ENCODE assay signal across 7 cellular contexts in genomic region chr18:21112543-21113105, GRCh38. TPM values are rescaled to one million over a fixed set of nuclear protein-coding genes. Genes with fewer than 3 reads are reported as not detected.
DNase-seq lines count a peak whose midpoint lies in the region; ATAC-seq and TF ChIP-seq lines count a peak whose summit lies in the region.

No MANE protein-coding gene starts in this region.

- TF ChIP-seq POLR2A in stomach (IDR thresholded peaks at IDR 0.05): no peak

- intact Hi-C loops in activated CD4-positive, alpha-beta memory T cell treated with anti-CD3 and anti-CD28 coated beads for 36 hours (cut with micrococcal nuclease): no loop called here
- intact Hi-C loops in stomach (cut with DNase I; ENCODE audit: low total_unique reads): no loop called here

- no peak for DNase-seq in activated CD4-positive, alpha-beta memory T cell treated with anti-CD3 and anti-CD28 coated beads for 36 hours
- DNase-seq in iPS DF 6.9 (ENCODE audit: low read depth, low spot score) (no peak), stomach (no peak), retina (no peak)

- no peak for TF ChIP-seq EP300 in stomach (IDR thresholded peaks at IDR 0.05)

- H3K4me3 ChIP-seq in HEK293 (ENCODE audit: low read depth, low read length) (peak overlapping the region; percentile 55), iPS DF 6.9 (ENCODE audit: low read length) (peak overlapping the region; percentile 61; the same call in 1 of the 2 replicates), stomach (peak overlapping the region; percentile 80 to 94 (median 88))

- H3K36me3 ChIP-seq in HEK293 (ENCODE audit: control insufficient read depth in 2 of 2, insufficient read depth in 1 of 2, low read length in 2 of 2) (no peaks in the 10 kb centered on the region), iPS DF 6.9 (ENCODE audit: control insufficient read depth, insufficient read depth, low read length) (no peaks in the 10 kb centered on the region), stomach (no peaks in the 10 kb centered on the region)

- no peaks in the 10 kb centered on the region for H3K27me3 Mint-ChIP-seq in activated CD4-positive, alpha-beta memory T cell treated with anti-CD3 and anti-CD28 coated beads for 36 hours

- no CpG with 5 or more reads among the region's 9 CpGs for WGBS in iPS DF 6.9 (ENCODE audit: insufficient coverage, insufficient read length)
- WGBS in stomach, 5 donors: 19 to 24% (median 21%) methylated on average over 9 of the region's 9 CpGs

- H3K4me1 ChIP-seq in HEK293 (ENCODE audit: control insufficient read depth, insufficient read depth, low read length) (peaks cover 8% of the 10 kb centered on the region), iPS DF 6.9 (ENCODE audit: control insufficient read depth, insufficient read depth, low read length) (peaks cover 2% of the 10 kb centered on the region; the same call in 1 of the 2 replicates), stomach (peaks cover 17 to 49% (median 36%) of the 10 kb centered on the region in 4 donors)

- peak overlapping the region; percentile 95 for H3K27ac Mint-ChIP-seq in activated CD4-positive, alpha-beta memory T cell treated with anti-CD3 and anti-CD28 coated beads for 36 hours

- TF ChIP-seq CTCF in HEK293 (tag by site-specific recombination; IDR thresholded peaks at IDR 0.05) (no peak), stomach (IDR thresholded peaks at IDR 0.05) (no peak)

- H3K9me3 ChIP-seq in HEK293 (ENCODE audit: control insufficient read depth, insufficient read depth, low read depth, low read length): no peaks in the 10 kb centered on the region
- H3K9me3 ChIP-seq in iPS DF 6.9 (ENCODE audit: control insufficient read depth, insufficient read depth, low read length): no peaks in the 10 kb centered on the region
- no peaks in the 10 kb centered on the region for H3K9me3 ChIP-seq in stomach

- H3K4me1 Mint-ChIP-seq in activated CD4-positive, alpha-beta memory T cell treated with anti-CD3 and anti-CD28 coated beads for 36 hours (ENCODE audit: low read depth): peaks cover 4% of the 10 kb centered on the region

- no peak for ATAC-seq in GM19463 (IDR thresholded peaks at IDR 0.05; ENCODE audit: unreplicated experiment)
- ATAC-seq in GM19452 (IDR thresholded peaks at IDR 0.05; ENCODE audit: unreplicated experiment): no peak

- POLR2A ChIA-PET in HEK293 (lab: Yijun Ruan, JAX): interaction anchor here (0.6 to 1.5 kb wide), 3 partner anchors 14 to 60 kb away, joined by 4 read pairs; no protein-coding TSS in a partner anchor
- POLR2A ChIA-PET in activated CD4-positive, alpha-beta memory T cell treated with anti-CD3 and anti-CD28 coated beads for 36 hours (lab: Charles Lee): no interaction called here

- no peaks in the 10 kb centered on the region for H3K9me3 Mint-ChIP-seq in activated CD4-positive, alpha-beta memory T cell treated with anti-CD3 and anti-CD28 coated beads for 36 hours

- CTCF ChIA-PET in HEK293 (lab: Yijun Ruan, JAX): interaction anchor here (0.7 to 1.8 kb wide), 4 partner anchors 22 to 148 kb away, joined by 3 to 4 read pairs (median 4); no protein-coding TSS in a partner anchor
- CTCF ChIA-PET in activated CD4-positive, alpha-beta memory T cell treated with anti-CD3 and anti-CD28 coated beads for 36 hours (lab: Charles Lee): interaction anchor here (0.7 to 1.7 kb wide), 4 partner anchors 12 to 82 kb away, joined by 3 to 6 read pairs (median 4); no protein-coding TSS in a partner anchor

- peaks cover 3% of the 10 kb centered on the region for H3K36me3 Mint-ChIP-seq in activated CD4-positive, alpha-beta memory T cell treated with anti-CD3 and anti-CD28 coated beads for 36 hours

- no peaks in the 10 kb centered on the region for H3K27me3 ChIP-seq in iPS DF 6.9 (ENCODE audit: control insufficient read depth, insufficient read depth, low read length)
- no peaks in the 10 kb centered on the region for H3K27me3 ChIP-seq in stomach

- no peak overlapping the region for H3K4me3 Mint-ChIP-seq in activated CD4-positive, alpha-beta memory T cell treated with anti-CD3 and anti-CD28 coated beads for 36 hours

- H3K27ac ChIP-seq in HEK293 (ENCODE audit: extremely low read depth, low read depth, low read length) (no peak overlapping the region), iPS DF 6.9 (ENCODE audit: low read length) (no peak overlapping the region), stomach (peak overlapping the region in 4 of 5 donors; percentile 95 to 99 (median 98))

TF ChIP-seq in HEK293, 187 proteins besides CTCF, POLR2A, EP300 and RAD21:
- TF ChIP-seq KLF10 (tag by site-specific recombination; IDR thresholded peaks at IDR 0.05) (0 out of 2 replicates have a peak, but pooled peaks have one; percentile 2), ZNF776 (tag by site-specific recombination; IDR thresholded peaks at IDR 0.05; ENCODE audit: borderline replicate concordance) (no peak), ZNF830 (tag by site-specific recombination; IDR thresholded peaks at IDR 0.05; ENCODE audit: low read depth) (no peak), ZNF132 (tag by site-specific recombination; IDR thresholded peaks at IDR 0.05; ENCODE audit: borderline replicate concordance) (no peak)

RNA-seq across cellular contexts. Expression of gene ROCK1, which starts 1.0 kb away (rescaled TPM):
- total RNA-seq in activated CD4-positive, alpha-beta memory T cell treated with anti-CD3 and anti-CD28 coated beads for 36 hours: 10 to 100 TPM; 54.9 to 59.4 TPM
- 100 to 1,000 TPM in 3 of 5 donors, 10 to 100 TPM in 2; 61.1 to 215 (median 143) TPM for total RNA-seq in stomach
- 10 to 100 TPM in 1 of 3 donors, 1 to 10 TPM in 2; 6.5 to 11.2 (median 9.1) TPM for polyA plus RNA-seq in stomach

Comparison
In these comparisons a context has a peak if more than half of its experiments do, and no peak if none do; other contexts are left out.
1. H3K27ac ChIP-seq: peak in stomach (4 of 5); none in HEK293 (single experiment) and iPS DF 6.9 (single experiment).
2. Peak in every context shown above with its lines, with median percentiles within 50 percentile points of each other: H3K4me3 ChIP-seq.